In the genomic region with DNA sequence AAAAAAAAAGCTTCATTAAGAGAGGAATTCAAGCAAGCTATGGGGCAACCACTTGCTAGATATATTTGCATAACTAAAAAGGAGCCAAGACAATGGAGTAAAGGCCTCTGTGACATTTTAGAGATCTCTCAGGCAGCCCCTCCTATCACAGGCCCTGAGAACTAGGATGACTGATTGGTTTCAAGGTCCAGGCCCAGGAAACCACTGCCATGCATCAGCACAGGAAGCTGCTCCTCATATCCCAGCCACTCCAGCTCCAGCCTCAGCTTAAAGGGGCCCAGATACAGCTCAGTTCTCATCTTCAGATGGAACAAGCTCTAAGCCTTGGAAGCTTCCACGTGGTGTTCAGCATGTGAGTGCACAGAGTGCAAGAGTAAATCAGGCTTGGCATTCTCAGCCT, we compare ENCODE assay signal across 1 cellular context.
TF ChIP-seq lines count a peak whose summit lies in the region.

No MANE protein-coding gene starts in this region.

TF ChIP-seq in WTC11, 78 proteins besides CTCF, POLR2A, EP300 and RAD21 (continued from another document):
- TF ChIP-seq, protein P1, sequence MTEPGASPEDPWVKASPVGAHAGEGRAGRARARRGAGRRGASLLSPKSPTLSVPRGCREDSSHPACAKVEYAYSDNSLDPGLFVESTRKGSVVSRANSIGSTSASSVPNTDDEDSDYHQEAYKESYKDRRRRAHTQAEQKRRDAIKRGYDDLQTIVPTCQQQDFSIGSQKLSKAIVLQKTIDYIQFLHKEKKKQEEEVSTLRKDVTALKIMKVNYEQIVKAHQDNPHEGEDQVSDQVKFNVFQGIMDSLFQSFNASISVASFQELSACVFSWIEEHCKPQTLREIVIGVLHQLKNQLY (CRISPR knock-in tag; IDR thresholded peaks at IDR 0.05), result no peak
- TF ChIP-seq, protein P2, sequence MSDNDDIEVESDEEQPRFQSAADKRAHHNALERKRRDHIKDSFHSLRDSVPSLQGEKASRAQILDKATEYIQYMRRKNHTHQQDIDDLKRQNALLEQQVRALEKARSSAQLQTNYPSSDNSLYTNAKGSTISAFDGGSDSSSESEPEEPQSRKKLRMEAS (CRISPR knock-in tag; IDR thresholded peaks at IDR 0.05), result no peak
- TF ChIP-seq CBFB (CRISPR knock-in tag; IDR thresholded peaks at IDR 0.05; ENCODE audit: low read depth) (no peak), TP53 (CRISPR knock-in tag; IDR thresholded peaks at IDR 0.05) (no peak), RELA (CRISPR knock-in tag; IDR thresholded peaks at IDR 0.05; ENCODE audit: borderline replicate concordance) (no peak), KAT7 (CRISPR knock-in tag; IDR thresholded peaks at IDR 0.05; ENCODE audit: borderline replicate concordance) (no peak), FOXJ3 (CRISPR knock-in tag; IDR thresholded peaks at IDR 0.05; ENCODE audit: borderline replicate concordance) (no peak), ZNF396 (CRISPR knock-in tag; IDR thresholded peaks at IDR 0.05; ENCODE audit: borderline replicate concordance) (no peak), CREM (CRISPR knock-in tag; IDR thresholded peaks at IDR 0.05) (no peak)
- TF ChIP-seq, protein P3, sequence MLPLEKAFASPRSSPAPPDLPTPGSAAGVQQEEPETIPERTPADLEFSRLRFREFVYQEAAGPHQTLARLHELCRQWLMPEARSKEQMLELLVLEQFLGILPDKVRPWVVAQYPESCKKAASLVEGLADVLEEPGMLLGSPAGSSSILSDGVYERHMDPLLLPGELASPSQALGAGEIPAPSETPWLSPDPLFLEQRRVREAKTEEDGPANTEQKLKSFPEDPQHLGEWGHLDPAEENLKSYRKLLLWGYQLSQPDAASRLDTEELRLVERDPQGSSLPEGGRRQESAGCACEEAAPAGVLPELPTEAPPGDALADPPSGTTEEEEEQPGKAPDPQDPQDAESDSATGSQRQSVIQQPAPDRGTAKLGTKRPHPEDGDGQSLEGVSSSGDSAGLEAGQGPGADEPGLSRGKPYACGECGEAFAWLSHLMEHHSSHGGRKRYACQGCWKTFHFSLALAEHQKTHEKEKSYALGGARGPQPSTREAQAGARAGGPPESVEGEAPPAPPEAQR (CRISPR knock-in tag; IDR thresholded peaks at IDR 0.05), result no peak
- TF ChIP-seq, protein P4, sequence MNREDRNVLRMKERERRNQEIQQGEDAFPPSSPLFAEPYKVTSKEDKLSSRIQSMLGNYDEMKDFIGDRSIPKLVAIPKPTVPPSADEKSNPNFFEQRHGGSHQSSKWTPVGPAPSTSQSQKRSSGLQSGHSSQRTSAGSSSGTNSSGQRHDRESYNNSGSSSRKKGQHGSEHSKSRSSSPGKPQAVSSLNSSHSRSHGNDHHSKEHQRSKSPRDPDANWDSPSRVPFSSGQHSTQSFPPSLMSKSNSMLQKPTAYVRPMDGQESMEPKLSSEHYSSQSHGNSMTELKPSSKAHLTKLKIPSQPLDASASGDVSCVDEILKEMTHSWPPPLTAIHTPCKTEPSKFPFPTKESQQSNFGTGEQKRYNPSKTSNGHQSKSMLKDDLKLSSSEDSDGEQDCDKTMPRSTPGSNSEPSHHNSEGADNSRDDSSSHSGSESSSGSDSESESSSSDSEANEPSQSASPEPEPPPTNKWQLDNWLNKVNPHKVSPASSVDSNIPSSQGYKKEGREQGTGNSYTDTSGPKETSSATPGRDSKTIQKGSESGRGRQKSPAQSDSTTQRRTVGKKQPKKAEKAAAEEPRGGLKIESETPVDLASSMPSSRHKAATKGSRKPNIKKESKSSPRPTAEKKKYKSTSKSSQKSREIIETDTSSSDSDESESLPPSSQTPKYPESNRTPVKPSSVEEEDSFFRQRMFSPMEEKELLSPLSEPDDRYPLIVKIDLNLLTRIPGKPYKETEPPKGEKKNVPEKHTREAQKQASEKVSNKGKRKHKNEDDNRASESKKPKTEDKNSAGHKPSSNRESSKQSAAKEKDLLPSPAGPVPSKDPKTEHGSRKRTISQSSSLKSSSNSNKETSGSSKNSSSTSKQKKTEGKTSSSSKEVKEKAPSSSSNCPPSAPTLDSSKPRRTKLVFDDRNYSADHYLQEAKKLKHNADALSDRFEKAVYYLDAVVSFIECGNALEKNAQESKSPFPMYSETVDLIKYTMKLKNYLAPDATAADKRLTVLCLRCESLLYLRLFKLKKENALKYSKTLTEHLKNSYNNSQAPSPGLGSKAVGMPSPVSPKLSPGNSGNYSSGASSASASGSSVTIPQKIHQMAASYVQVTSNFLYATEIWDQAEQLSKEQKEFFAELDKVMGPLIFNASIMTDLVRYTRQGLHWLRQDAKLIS (CRISPR knock-in tag; IDR thresholded peaks at IDR 0.05; ENCODE audit: borderline replicate concordance), result no peak
- TF ChIP-seq, protein P5, sequence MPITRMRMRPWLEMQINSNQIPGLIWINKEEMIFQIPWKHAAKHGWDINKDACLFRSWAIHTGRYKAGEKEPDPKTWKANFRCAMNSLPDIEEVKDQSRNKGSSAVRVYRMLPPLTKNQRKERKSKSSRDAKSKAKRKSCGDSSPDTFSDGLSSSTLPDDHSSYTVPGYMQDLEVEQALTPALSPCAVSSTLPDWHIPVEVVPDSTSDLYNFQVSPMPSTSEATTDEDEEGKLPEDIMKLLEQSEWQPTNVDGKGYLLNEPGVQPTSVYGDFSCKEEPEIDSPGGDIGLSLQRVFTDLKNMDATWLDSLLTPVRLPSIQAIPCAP (CRISPR knock-in tag; IDR thresholded peaks at IDR 0.05), result no peak
- TF ChIP-seq, protein P6, sequence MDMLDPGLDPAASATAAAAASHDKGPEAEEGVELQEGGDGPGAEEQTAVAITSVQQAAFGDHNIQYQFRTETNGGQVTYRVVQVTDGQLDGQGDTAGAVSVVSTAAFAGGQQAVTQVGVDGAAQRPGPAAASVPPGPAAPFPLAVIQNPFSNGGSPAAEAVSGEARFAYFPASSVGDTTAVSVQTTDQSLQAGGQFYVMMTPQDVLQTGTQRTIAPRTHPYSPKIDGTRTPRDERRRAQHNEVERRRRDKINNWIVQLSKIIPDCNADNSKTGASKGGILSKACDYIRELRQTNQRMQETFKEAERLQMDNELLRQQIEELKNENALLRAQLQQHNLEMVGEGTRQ (CRISPR knock-in tag; IDR thresholded peaks at IDR 0.05), result no peak
- TF ChIP-seq, protein P7, sequence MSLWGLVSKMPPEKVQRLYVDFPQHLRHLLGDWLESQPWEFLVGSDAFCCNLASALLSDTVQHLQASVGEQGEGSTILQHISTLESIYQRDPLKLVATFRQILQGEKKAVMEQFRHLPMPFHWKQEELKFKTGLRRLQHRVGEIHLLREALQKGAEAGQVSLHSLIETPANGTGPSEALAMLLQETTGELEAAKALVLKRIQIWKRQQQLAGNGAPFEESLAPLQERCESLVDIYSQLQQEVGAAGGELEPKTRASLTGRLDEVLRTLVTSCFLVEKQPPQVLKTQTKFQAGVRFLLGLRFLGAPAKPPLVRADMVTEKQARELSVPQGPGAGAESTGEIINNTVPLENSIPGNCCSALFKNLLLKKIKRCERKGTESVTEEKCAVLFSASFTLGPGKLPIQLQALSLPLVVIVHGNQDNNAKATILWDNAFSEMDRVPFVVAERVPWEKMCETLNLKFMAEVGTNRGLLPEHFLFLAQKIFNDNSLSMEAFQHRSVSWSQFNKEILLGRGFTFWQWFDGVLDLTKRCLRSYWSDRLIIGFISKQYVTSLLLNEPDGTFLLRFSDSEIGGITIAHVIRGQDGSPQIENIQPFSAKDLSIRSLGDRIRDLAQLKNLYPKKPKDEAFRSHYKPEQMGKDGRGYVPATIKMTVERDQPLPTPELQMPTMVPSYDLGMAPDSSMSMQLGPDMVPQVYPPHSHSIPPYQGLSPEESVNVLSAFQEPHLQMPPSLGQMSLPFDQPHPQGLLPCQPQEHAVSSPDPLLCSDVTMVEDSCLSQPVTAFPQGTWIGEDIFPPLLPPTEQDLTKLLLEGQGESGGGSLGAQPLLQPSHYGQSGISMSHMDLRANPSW (CRISPR knock-in tag; conservative IDR thresholded peaks at IDR 0.05; ENCODE audit: low read depth), result no peak
